In the genomic region with DNA sequence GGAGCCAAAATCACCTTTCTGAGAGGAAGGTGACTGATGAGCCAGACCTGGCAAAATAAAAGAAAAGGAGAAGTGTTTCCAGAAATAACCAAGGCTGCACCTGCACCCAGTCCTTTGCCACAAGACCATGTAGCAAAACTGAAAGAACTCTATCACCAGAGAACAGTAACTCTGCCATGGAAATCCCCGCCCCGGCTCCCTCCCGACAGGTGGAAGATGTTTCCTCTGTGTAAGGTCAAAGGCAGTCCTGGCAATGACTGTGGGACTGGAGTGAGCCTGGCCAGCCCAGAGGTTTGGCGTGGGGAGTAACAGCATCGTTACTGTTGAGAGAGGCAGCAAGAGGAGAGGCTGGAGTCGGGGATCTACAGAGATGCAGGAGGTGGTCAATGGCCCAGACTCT, we compare ENCODE assay signal across 8 cellular contexts. TPM values are rescaled to one million over a fixed set of nuclear protein-coding genes. Genes with fewer than 3 reads are reported as not detected.
A peak's percentile ranks its signal among the peaks of the same experiment; 100 is the strongest.
DNase-seq lines count a peak whose midpoint lies in the region; ATAC-seq, FAIRE-seq and TF ChIP-seq lines count a peak whose summit lies in the region.

No MANE protein-coding gene starts in this region.

- intact Hi-C loops in activated CD8-positive, alpha-beta T cell treated with anti-CD3 and anti-CD28 coated beads for 36 hours (cut with micrococcal nuclease): no loop called here

- no peak for FAIRE-seq in H54 (lab: Jason Lieb, UNC)

- no peak overlapping the region for H3K4me3 Mint-ChIP-seq in activated CD8-positive, alpha-beta T cell treated with anti-CD3 and anti-CD28 coated beads for 36 hours
- no peak overlapping the region for H3K4me3 Mint-ChIP-seq in activated CD8-positive, alpha-beta T cell treated with anti-CD3 and anti-CD28 coated beads, Interleukin-2, amount 10 ng/mL, durations not matched to agents 7 days and 5 days
- peak overlapping the region; percentile 57 for H3K4me3 Mint-ChIP-seq in stimulated activated memory B cell treated with anti-CD40 and anti-IgM and Interleukin-4, amounts not matched to agents 10 μg/mL and 1 μg/mL and 100 μg/mL, for 72 hours

- H3K36me3 Mint-ChIP-seq in activated CD8-positive, alpha-beta T cell treated with anti-CD3 and anti-CD28 coated beads for 36 hours (ENCODE audit: low read depth): no peaks in the 10 kb centered on the region
- no peaks in the 10 kb centered on the region for H3K36me3 Mint-ChIP-seq in activated CD8-positive, alpha-beta T cell treated with anti-CD3 and anti-CD28 coated beads, Interleukin-2, amount 10 ng/mL, durations not matched to agents 7 days and 5 days (ENCODE audit: low read depth)
- H3K36me3 Mint-ChIP-seq in stimulated activated memory B cell treated with anti-CD40 and anti-IgM and Interleukin-4, amounts not matched to agents 10 μg/mL and 1 μg/mL and 100 μg/mL, for 72 hours: peaks cover 4% of the 10 kb centered on the region

- peak; percentile 62 for ATAC-seq in activated CD8-positive, alpha-beta T cell treated with anti-CD3 and anti-CD28 coated beads for 36 hours
- no peak for ATAC-seq in activated CD8-positive, alpha-beta T cell treated with anti-CD3 and anti-CD28 coated beads, Interleukin-2, amount 10 ng/mL, durations not matched to agents 7 days and 5 days
- ATAC-seq in HG02763 (IDR thresholded peaks at IDR 0.05; ENCODE audit: unreplicated experiment): peak; percentile 69
- ATAC-seq in stimulated activated memory B cell treated with anti-CD40 and anti-IgM and Interleukin-4, amounts not matched to agents 10 μg/mL and 1 μg/mL and 100 μg/mL, for 72 hours: peak; percentile 88

- H3K9me3 Mint-ChIP-seq in activated CD8-positive, alpha-beta T cell treated with anti-CD3 and anti-CD28 coated beads for 36 hours: no peaks in the 10 kb centered on the region
- no peaks in the 10 kb centered on the region for H3K9me3 Mint-ChIP-seq in activated CD8-positive, alpha-beta T cell treated with anti-CD3 and anti-CD28 coated beads, Interleukin-2, amount 10 ng/mL, durations not matched to agents 7 days and 5 days (ENCODE audit: insufficient read depth)
- no peaks in the 10 kb centered on the region for H3K9me3 Mint-ChIP-seq in stimulated activated memory B cell treated with anti-CD40 and anti-IgM and Interleukin-4, amounts not matched to agents 10 μg/mL and 1 μg/mL and 100 μg/mL, for 72 hours

- DNase-seq in activated CD8-positive, alpha-beta T cell treated with anti-CD3 and anti-CD28 coated beads for 36 hours: peak; percentile 64
- DNase-seq in activated CD8-positive, alpha-beta T cell treated with anti-CD3 and anti-CD28 coated beads, Interleukin-2, amount 10 ng/mL, durations not matched to agents 7 days and 5 days: no peak
- DNase-seq in RPMI8226 (peak; percentile 88), NCI-H1694 (lab: John Stamatoyannopoulos, UW) (no peak), H54 (ENCODE audit: insufficient read length, low spot score) (no peak), NCI-H2029 treated with DMSO at 0.1 percent for 48 hours (lab: John Stamatoyannopoulos, UW) (no peak)

- no peak for TF ChIP-seq POLR2A in H54 (IDR thresholded peaks at IDR 0.05; ENCODE audit: low read depth, low read length)

- H3K27me3 Mint-ChIP-seq in activated CD8-positive, alpha-beta T cell treated with anti-CD3 and anti-CD28 coated beads for 36 hours: peaks cover 7% of the 10 kb centered on the region
- peaks cover 19% of the 10 kb centered on the region for H3K27me3 Mint-ChIP-seq in activated CD8-positive, alpha-beta T cell treated with anti-CD3 and anti-CD28 coated beads, Interleukin-2, amount 10 ng/mL, durations not matched to agents 7 days and 5 days (ENCODE audit: low read depth)
- peaks cover 50% of the 10 kb centered on the region for H3K27me3 Mint-ChIP-seq in stimulated activated memory B cell treated with anti-CD40 and anti-IgM and Interleukin-4, amounts not matched to agents 10 μg/mL and 1 μg/mL and 100 μg/mL, for 72 hours

- CTCF ChIA-PET in activated CD8-positive, alpha-beta T cell treated with anti-CD3 and anti-CD28 coated beads for 36 hours (lab: Charles Lee): no interaction called here
- CTCF ChIA-PET in activated CD8-positive, alpha-beta T cell treated with anti-CD3 and anti-CD28 coated beads, Interleukin-2, amount 10 ng/mL, durations not matched to agents 7 days and 5 days (lab: Charles Lee): no interaction called here

- H3K4me1 Mint-ChIP-seq in activated CD8-positive, alpha-beta T cell treated with anti-CD3 and anti-CD28 coated beads for 36 hours (ENCODE audit: low read depth): peaks cover 12% of the 10 kb centered on the region
- H3K4me1 Mint-ChIP-seq in activated CD8-positive, alpha-beta T cell treated with anti-CD3 and anti-CD28 coated beads, Interleukin-2, amount 10 ng/mL, durations not matched to agents 7 days and 5 days (ENCODE audit: low read depth): peaks cover 28% of the 10 kb centered on the region
- H3K4me1 Mint-ChIP-seq in stimulated activated memory B cell treated with anti-CD40 and anti-IgM and Interleukin-4, amounts not matched to agents 10 μg/mL and 1 μg/mL and 100 μg/mL, for 72 hours: peaks cover 61% of the 10 kb centered on the region

- TF ChIP-seq CTCF in activated CD8-positive, alpha-beta T cell treated with anti-CD3 and anti-CD28 coated beads for 36 hours (IDR thresholded peaks at IDR 0.05): no peak

- H3K27ac Mint-ChIP-seq in activated CD8-positive, alpha-beta T cell treated with anti-CD3 and anti-CD28 coated beads for 36 hours: no peak overlapping the region
- no peak overlapping the region for H3K27ac Mint-ChIP-seq in activated CD8-positive, alpha-beta T cell treated with anti-CD3 and anti-CD28 coated beads, Interleukin-2, amount 10 ng/mL, durations not matched to agents 7 days and 5 days
- peak overlapping the region; percentile 60 for H3K27ac Mint-ChIP-seq in stimulated activated memory B cell treated with anti-CD40 and anti-IgM and Interleukin-4, amounts not matched to agents 10 μg/mL and 1 μg/mL and 100 μg/mL, for 72 hours

- POLR2A ChIA-PET in activated CD8-positive, alpha-beta T cell treated with anti-CD3 and anti-CD28 coated beads for 36 hours (lab: Charles Lee): interaction anchor here (0.8 kb wide), 1 partner anchor 55 kb away, joined by 3 read pairs; no protein-coding TSS in a partner anchor
- POLR2A ChIA-PET in activated CD8-positive, alpha-beta T cell treated with anti-CD3 and anti-CD28 coated beads, Interleukin-2, amount 10 ng/mL, durations not matched to agents 7 days and 5 days (lab: Charles Lee): no interaction called here

RNA-seq across cellular contexts. Expression of a gene that starts 42.3 kb away (rescaled TPM):
- total RNA-seq in activated CD8-positive, alpha-beta T cell treated with anti-CD3 and anti-CD28 coated beads for 36 hours: 1 to 10 TPM; 5.9 to 6.7 TPM
- total RNA-seq in activated CD8-positive, alpha-beta T cell treated with anti-CD3 and anti-CD28 coated beads, Interleukin-2, amount 10 ng/mL, durations not matched to agents 7 days and 5 days: 10 to 100 TPM in 1 of 2 experiments, 1 to 10 TPM in 1; 9.5 to 12.7 TPM

Comparison
In these comparisons a context has a peak if more than half of its experiments do, and no peak if none do; other contexts are left out.
1. DNase-seq: peak in activated CD8-positive, alpha-beta T cell treated with anti-CD3 and anti-CD28 coated beads for 36 hours (single experiment) and RPMI8226 (single experiment); none in activated CD8-positive, alpha-beta T cell treated with anti-CD3 and anti-CD28 coated beads, Interleukin-2, amount 10 ng/mL, durations not matched to agents 7 days and 5 days (single experiment), NCI-H1694 (single experiment), H54 (single experiment) and NCI-H2029 treated with DMSO at 0.1 percent for 48 hours (single experiment).